18 cellular contexts compared by ENCODE assay signal in genomic region chr7:113880467-113881040, GRCh38. TPM values are rescaled to one million over a fixed set of nuclear protein-coding genes. Genes with fewer than 3 reads are reported as not detected.
DNase-seq lines count a peak whose midpoint lies in the region; ATAC-seq lines count a peak whose summit lies in the region.
"Had no signal": no experiment of that assay in that cellular context is flagged by ENCODE, and none has a peak within 500 bp of the region (broad histone marks: within the 10 kb centered on the region; RNA-seq: fewer than 3 reads in every experiment).

No MANE protein-coding gene starts in this region.

- H3K9me3 Mint-ChIP-seq in activated T-helper 1 cell treated with anti-CD3 and anti-CD28 coated beads, Interleukin-12 subunit alpha, Interleukin-12 subunit beta, Interleukin-2, Interleukin-4 antibody, amounts not matched to agents 30 ng/mL and 10 ng/mL and 1 ng/mL, durations not matched to agents 14 hours and 24 hours and 36 hours, result no peaks in the 10 kb centered on the region
- H3K9me3 Mint-ChIP-seq: CD14-positive monocyte; CD8-positive, alpha-beta T cell; GM23338 had no signal

- intact Hi-C loops in activated T-helper 1 cell treated with anti-CD3 and anti-CD28 coated beads, Interleukin-12 subunit alpha, Interleukin-12 subunit beta, Interleukin-2, Interleukin-4 antibody, amounts not matched to agents 30 ng/mL and 10 ng/mL and 1 ng/mL, durations not matched to agents 14 hours and 24 hours and 36 hours (cut with micrococcal nuclease), result no loop called here

- no peaks in the 10 kb centered on the region for H3K36me3 Mint-ChIP-seq in activated T-helper 1 cell treated with anti-CD3 and anti-CD28 coated beads, Interleukin-12 subunit alpha, Interleukin-12 subunit beta, Interleukin-2, Interleukin-4 antibody, amounts not matched to agents 30 ng/mL and 10 ng/mL and 1 ng/mL, durations not matched to agents 14 hours and 24 hours and 36 hours (ENCODE audit: low read depth)
- H3K36me3 Mint-ChIP-seq: CD14-positive monocyte; CD8-positive, alpha-beta T cell had no signal

- no peak for ATAC-seq in GM19455 (IDR thresholded peaks at IDR 0.05; ENCODE audit: unreplicated experiment)
- ATAC-seq: A549; CD8-positive, alpha-beta T cell; GM23338 had no signal

- no peaks in the 10 kb centered on the region for H3K4me1 Mint-ChIP-seq in activated T-helper 1 cell treated with anti-CD3 and anti-CD28 coated beads, Interleukin-12 subunit alpha, Interleukin-12 subunit beta, Interleukin-2, Interleukin-4 antibody, amounts not matched to agents 30 ng/mL and 10 ng/mL and 1 ng/mL, durations not matched to agents 14 hours and 24 hours and 36 hours (ENCODE audit: low read depth)
- H3K4me1 Mint-ChIP-seq: CD14-positive monocyte, GM23338 had no signal

- H3K4me3 Mint-ChIP-seq in activated T-helper 1 cell treated with anti-CD3 and anti-CD28 coated beads, Interleukin-12 subunit alpha, Interleukin-12 subunit beta, Interleukin-2, Interleukin-4 antibody, amounts not matched to agents 30 ng/mL and 10 ng/mL and 1 ng/mL, durations not matched to agents 14 hours and 24 hours and 36 hours, result no peak overlapping the region
- H3K4me3 Mint-ChIP-seq: CD14-positive monocyte; CD8-positive, alpha-beta T cell; GM23338 had no signal

- DNase-seq in NCI-H1048 (lab: John Stamatoyannopoulos, UW) (peak; percentile 85), NCI-H1694 treated with DMSO at 0.1 percent for 48 hours (lab: John Stamatoyannopoulos, UW) (peak; percentile 60), NCI-H526 (lab: John Stamatoyannopoulos, UW) (peak; percentile 98 to 100), myocyte (ENCODE audit: low read depth) (peak; percentile 14), A172 (ENCODE audit: low spot score) (no peak)
- no peak for DNase-seq in activated T-helper 1 cell treated with anti-CD3 and anti-CD28 coated beads, Interleukin-12 subunit alpha, Interleukin-12 subunit beta, Interleukin-2, Interleukin-4 antibody, amounts not matched to agents 30 ng/mL and 10 ng/mL and 1 ng/mL, durations not matched to agents 14 hours and 24 hours and 36 hours (ENCODE audit: low spot score)
- DNase-seq: CD8-positive, alpha-beta T cell; COR-L47; DMS53; GF-D8; H7; IMR-90 had no signal

- H3K27me3 Mint-ChIP-seq in activated T-helper 1 cell treated with anti-CD3 and anti-CD28 coated beads, Interleukin-12 subunit alpha, Interleukin-12 subunit beta, Interleukin-2, Interleukin-4 antibody, amounts not matched to agents 30 ng/mL and 10 ng/mL and 1 ng/mL, durations not matched to agents 14 hours and 24 hours and 36 hours (ENCODE audit: insufficient read depth), result no peaks in the 10 kb centered on the region

- H3K27ac Mint-ChIP-seq in activated T-helper 1 cell treated with anti-CD3 and anti-CD28 coated beads, Interleukin-12 subunit alpha, Interleukin-12 subunit beta, Interleukin-2, Interleukin-4 antibody, amounts not matched to agents 30 ng/mL and 10 ng/mL and 1 ng/mL, durations not matched to agents 14 hours and 24 hours and 36 hours, result no peak overlapping the region
- H3K27ac Mint-ChIP-seq: CD14-positive monocyte; CD8-positive, alpha-beta T cell; GM23338 had no signal

RNA-seq across cellular contexts. Expression of gene PPP1R3A, which starts 38.3 kb away (rescaled TPM):
- 6.9 and 11.6 TPM in 2 replicates for total RNA-seq in myocyte
- 0.13 TPM for polyA plus RNA-seq in myocyte (2012)
- not detected in 2 replicates for total RNA-seq in activated T-helper 1 cell treated with anti-CD3 and anti-CD28 coated beads, Interleukin-12 subunit alpha, Interleukin-12 subunit beta, Interleukin-2, Interleukin-4 antibody, amounts not matched to agents 30 ng/mL and 10 ng/mL and 1 ng/mL, durations not matched to agents 14 hours and 24 hours and 36 hours
- not detected in 2 replicates for total RNA-seq in A172 (2014; rRNA removed; shearing (Covaris generic))
- total RNA-seq: CD8-positive, alpha-beta T cell; H7; HT-29; IMR-90 had no signal
- polyA plus RNA-seq: A549, BJ, CD14-positive monocyte, GM23338, IMR-90 had no signal

Comparison
In these comparisons a context has a peak if more than half of its experiments do, and no peak if none do; other contexts are left out.
1. DNase-seq: peak in NCI-H1048 (single experiment), NCI-H1694 treated with DMSO at 0.1 percent for 48 hours (single experiment), NCI-H526 (2 of 2) and myocyte (single experiment); none in activated T-helper 1 cell treated with anti-CD3 and anti-CD28 coated beads, Interleukin-12 subunit alpha, Interleukin-12 subunit beta, Interleukin-2, Interleukin-4 antibody, amounts not matched to agents 30 ng/mL and 10 ng/mL and 1 ng/mL, durations not matched to agents 14 hours and 24 hours and 36 hours (single experiment) and A172 (single experiment).